1 cellular context compared by ENCODE assay signal in the genomic region with DNA sequence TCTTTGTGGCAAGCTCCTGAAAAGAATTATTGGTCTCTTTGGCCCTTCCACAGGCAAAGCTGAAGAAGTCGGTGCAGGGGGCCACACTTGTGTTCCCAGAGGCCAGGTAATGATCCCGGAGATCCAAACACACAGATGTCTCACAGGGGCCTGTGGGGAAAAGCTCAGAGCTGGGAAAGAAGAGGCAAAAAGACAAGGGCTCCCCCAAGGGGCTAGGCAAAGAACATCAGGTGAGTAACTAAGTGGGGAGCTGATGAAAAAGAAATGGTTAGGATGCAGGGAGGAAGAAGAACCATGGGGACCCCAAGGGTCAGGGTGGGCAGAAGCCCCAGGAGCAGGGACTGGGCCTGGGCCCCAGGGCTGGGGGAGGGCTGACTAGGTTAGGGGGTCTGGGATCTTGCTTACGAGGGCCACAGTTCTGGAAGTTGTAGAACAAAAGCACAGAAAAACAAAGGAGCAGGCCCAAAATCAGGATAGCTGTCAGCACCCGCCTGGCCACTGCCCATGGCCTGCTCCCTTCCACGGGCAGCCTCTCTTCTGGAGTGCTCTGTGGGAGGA.
TF ChIP-seq lines count a peak whose summit lies in the region.

No MANE protein-coding gene starts in this region.

TF ChIP-seq in WTC11, 78 proteins besides CTCF, POLR2A, EP300 and RAD21:
- TF ChIP-seq EMX1 (CRISPR knock-in tag; IDR thresholded peaks at IDR 0.05) (no peak), CREM (CRISPR knock-in tag; IDR thresholded peaks at IDR 0.05) (no peak), TEAD1 (CRISPR knock-in tag; IDR thresholded peaks at IDR 0.05) (no peak), ZNF317 (CRISPR knock-in tag; IDR thresholded peaks at IDR 0.05; ENCODE audit: borderline replicate concordance, low read depth) (no peak), MYBL2 (CRISPR knock-in tag; IDR thresholded peaks at IDR 0.05) (no peak), SMAD3 (CRISPR knock-in tag; IDR thresholded peaks at IDR 0.05; ENCODE audit: borderline replicate concordance) (no peak), CREB1 (CRISPR knock-in tag; IDR thresholded peaks at IDR 0.05) (no peak), SOX15 (CRISPR knock-in tag; IDR thresholded peaks at IDR 0.05) (no peak)
- TF ChIP-seq, protein P1, sequence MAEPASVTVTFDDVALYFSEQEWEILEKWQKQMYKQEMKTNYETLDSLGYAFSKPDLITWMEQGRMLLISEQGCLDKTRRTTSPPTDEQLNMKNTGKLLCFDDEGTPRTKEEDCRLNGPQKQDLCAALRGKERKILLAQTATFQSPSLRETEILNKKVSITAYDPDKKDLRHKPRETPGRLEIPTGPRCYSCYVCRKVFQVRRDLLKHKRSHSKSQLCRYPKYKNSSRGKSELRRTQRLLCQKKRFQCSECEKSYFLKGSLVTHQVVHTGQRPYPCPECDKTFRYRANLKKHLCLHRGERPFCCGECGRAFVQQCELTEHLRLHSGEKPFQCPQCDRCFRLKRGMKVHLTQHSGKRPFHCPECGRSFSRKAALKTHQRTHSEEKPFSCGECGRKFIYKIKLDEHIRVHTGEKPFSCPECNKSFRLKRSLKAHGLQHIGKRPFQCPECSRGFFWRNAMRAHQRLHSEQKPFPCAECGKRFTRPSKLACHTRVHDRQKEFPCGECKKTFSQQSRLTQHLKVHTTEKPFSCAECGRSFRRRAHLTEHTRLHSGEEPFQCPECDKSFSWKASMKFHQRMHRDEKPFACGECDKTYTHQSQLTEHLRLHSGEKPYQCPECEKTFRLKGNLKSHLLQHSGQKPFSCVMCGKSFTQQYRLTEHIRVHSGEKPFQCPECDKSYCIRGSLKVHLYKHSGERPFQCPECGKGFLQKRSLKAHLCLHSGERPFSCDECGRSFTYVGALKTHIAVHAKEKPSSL (CRISPR knock-in tag; conservative IDR thresholded peaks at IDR 0.05) = no peak
- TF ChIP-seq, protein P2, sequence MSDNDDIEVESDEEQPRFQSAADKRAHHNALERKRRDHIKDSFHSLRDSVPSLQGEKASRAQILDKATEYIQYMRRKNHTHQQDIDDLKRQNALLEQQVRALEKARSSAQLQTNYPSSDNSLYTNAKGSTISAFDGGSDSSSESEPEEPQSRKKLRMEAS (CRISPR knock-in tag; IDR thresholded peaks at IDR 0.05) = no peak
- TF ChIP-seq, protein P3, sequence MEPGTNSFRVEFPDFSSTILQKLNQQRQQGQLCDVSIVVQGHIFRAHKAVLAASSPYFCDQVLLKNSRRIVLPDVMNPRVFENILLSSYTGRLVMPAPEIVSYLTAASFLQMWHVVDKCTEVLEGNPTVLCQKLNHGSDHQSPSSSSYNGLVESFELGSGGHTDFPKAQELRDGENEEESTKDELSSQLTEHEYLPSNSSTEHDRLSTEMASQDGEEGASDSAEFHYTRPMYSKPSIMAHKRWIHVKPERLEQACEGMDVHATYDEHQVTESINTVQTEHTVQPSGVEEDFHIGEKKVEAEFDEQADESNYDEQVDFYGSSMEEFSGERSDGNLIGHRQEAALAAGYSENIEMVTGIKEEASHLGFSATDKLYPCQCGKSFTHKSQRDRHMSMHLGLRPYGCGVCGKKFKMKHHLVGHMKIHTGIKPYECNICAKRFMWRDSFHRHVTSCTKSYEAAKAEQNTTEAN (CRISPR knock-in tag; IDR thresholded peaks at IDR 0.05) = no peak
- TF ChIP-seq, protein P4, sequence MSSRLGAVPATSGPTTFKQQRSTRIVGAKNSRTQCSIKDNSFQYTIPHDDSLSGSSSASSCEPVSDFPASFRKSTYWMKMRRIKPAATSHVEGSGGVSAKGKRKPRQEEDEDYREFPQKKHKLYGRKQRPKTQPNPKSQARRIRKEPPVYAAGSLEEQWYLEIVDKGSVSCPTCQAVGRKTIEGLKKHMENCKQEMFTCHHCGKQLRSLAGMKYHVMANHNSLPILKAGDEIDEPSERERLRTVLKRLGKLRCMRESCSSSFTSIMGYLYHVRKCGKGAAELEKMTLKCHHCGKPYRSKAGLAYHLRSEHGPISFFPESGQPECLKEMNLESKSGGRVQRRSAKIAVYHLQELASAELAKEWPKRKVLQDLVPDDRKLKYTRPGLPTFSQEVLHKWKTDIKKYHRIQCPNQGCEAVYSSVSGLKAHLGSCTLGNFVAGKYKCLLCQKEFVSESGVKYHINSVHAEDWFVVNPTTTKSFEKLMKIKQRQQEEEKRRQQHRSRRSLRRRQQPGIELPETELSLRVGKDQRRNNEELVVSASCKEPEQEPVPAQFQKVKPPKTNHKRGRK (CRISPR knock-in tag; IDR thresholded peaks at IDR 0.05; ENCODE audit: borderline replicate concordance) = no peak
